ENCODE assay signal across 24 cellular contexts in the genomic region with DNA sequence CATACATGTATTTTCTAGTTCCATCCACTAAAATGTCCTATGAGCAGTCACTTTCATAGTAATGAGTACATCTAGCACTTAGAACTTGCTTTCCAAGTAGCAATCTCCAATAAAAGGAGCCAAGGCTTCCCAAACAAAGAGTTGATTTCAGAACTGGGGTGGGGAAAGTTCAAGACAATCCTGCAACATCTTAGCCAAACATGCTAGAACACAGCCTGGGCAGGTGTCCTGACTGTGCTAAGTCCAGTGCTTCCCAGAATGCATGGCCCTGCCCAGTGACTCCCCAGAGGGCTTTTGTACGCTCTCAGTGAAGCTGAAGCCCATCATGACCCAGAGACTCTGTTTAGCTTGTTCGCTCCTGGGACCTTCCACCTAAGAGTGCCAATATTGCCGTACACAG.
DNase-seq lines count a peak whose midpoint lies in the region; ATAC-seq, FAIRE-seq and TF ChIP-seq lines count a peak whose summit lies in the region.
"Had no signal": no experiment of that assay in that cellular context is flagged by ENCODE, and none has a peak within 500 bp of the region (broad histone marks: within the 10 kb centered on the region; RNA-seq: fewer than 3 reads in every experiment).

No MANE protein-coding gene starts in this region.

- no peak for TF ChIP-seq POLR2A in gastroesophageal sphincter (IDR thresholded peaks at IDR 0.05)

- FAIRE-seq in bronchial epithelial cell (lab: Jason Lieb, UNC): peak; percentile 89
- FAIRE-seq: A549, D721Med, GM12878 had no signal

- no peak overlapping the region for H3K27ac Mint-ChIP-seq in CD8-positive, alpha-beta memory T cell
- H3K27ac Mint-ChIP-seq: B cell; CD4-positive, CD25-positive, alpha-beta regulatory T cell; CD8-positive, alpha-beta T cell; GM23338; H9 had no signal

- CTCF ChIA-PET in CD8-positive, alpha-beta memory T cell (lab: Charles Lee): interaction anchor here (1.2 kb wide), 1 partner anchor 83 kb away, joined by 3 read pairs; no protein-coding TSS in a partner anchor

- no peak for TF ChIP-seq CTCF in LNCaP clone FGC (IDR thresholded peaks at IDR 0.05; ENCODE audit: control insufficient read depth, extremely low read depth, insufficient read depth)
- no peak for TF ChIP-seq CTCF in bronchial epithelial cell (IDR thresholded peaks at IDR 0.05; ENCODE audit: insufficient read depth, low read length, severe bottlenecking)
- TF ChIP-seq CTCF in gastroesophageal sphincter (IDR thresholded peaks at IDR 0.05): no peak

- peak overlapping the region; percentile 5 for H3K27ac ChIP-seq in thymus (ENCODE audit: low read depth)
- no peak overlapping the region for H3K27ac ChIP-seq in CD8-positive, alpha-beta memory T cell (ENCODE audit: low read depth, low read length)
- no peak overlapping the region for H3K27ac ChIP-seq in gastroesophageal sphincter
- H3K27ac ChIP-seq: A549, BLaER1, C4-2B had no signal

- ATAC-seq in esophagus mucosa (peak; percentile 75), gastroesophageal sphincter (no peak)
- ATAC-seq: A549; CD8-positive, alpha-beta T cell; GM12878; GM23338; HCT116 had no signal

- POLR2A ChIA-PET in CD8-positive, alpha-beta memory T cell (lab: Charles Lee): no interaction called here

- H3K9me3 Mint-ChIP-seq in CD8-positive, alpha-beta memory T cell: no peaks in the 10 kb centered on the region
- H3K9me3 Mint-ChIP-seq: CD8-positive, alpha-beta T cell; GM23338; H9 had no signal

- no peak overlapping the region for H3K4me3 Mint-ChIP-seq in CD8-positive, alpha-beta memory T cell
- H3K4me3 Mint-ChIP-seq: B cell; CD4-positive, CD25-positive, alpha-beta regulatory T cell; CD8-positive, alpha-beta T cell; GM23338; H9 had no signal

- 93% methylated on average over 3 of the region's 3 CpGs for WGBS in thymus
- WGBS in gastroesophageal sphincter (ENCODE audit: low coverage in 1 of 2), 2 donors: 81% methylated on average over 3 of the region's 3 CpGs; no CpG with 5 or more reads in 1 of the 2 donors

- H3K4me3 ChIP-seq in LNCaP clone FGC (ENCODE audit: low read depth, low read length): no peak overlapping the region
- H3K4me3 ChIP-seq in bronchial epithelial cell (ENCODE audit: low read depth, low read length): no peak overlapping the region
- no peak overlapping the region for H3K4me3 ChIP-seq in thymus (ENCODE audit: low read length)
- H3K4me3 ChIP-seq in CD8-positive, alpha-beta memory T cell (ENCODE audit: low read length): no peak overlapping the region
- H3K4me3 ChIP-seq in gastroesophageal sphincter: no peak overlapping the region
- H3K4me3 ChIP-seq: A549, BLaER1, GM12878, GM23338 had no signal

- no peak for TF ChIP-seq EP300 in gastroesophageal sphincter (IDR thresholded peaks at IDR 0.05)

- H3K36me3 ChIP-seq in bronchial epithelial cell (ENCODE audit: control insufficient read depth, insufficient read depth, low read length): no peaks in the 10 kb centered on the region
- H3K36me3 ChIP-seq in thymus (ENCODE audit: control insufficient read depth, insufficient read depth): no peaks in the 10 kb centered on the region
- no peaks in the 10 kb centered on the region for H3K36me3 ChIP-seq in CD8-positive, alpha-beta memory T cell (ENCODE audit: insufficient read depth, low read length)
- H3K36me3 ChIP-seq in gastroesophageal sphincter: no peaks in the 10 kb centered on the region
- H3K36me3 ChIP-seq: BLaER1 had no signal

- H3K36me3 Mint-ChIP-seq in CD8-positive, alpha-beta memory T cell: peaks cover 0 to 2% (median 0%) of the 10 kb centered on the region in 3 donors
- H3K36me3 Mint-ChIP-seq: CD8-positive, alpha-beta T cell had no signal

- H3K4me1 ChIP-seq in thymus (ENCODE audit: control insufficient read depth, insufficient read depth, low read length): no peaks in the 10 kb centered on the region
- H3K4me1 ChIP-seq in CD8-positive, alpha-beta memory T cell (ENCODE audit: insufficient read depth, low read length): no peaks in the 10 kb centered on the region
- H3K4me1 ChIP-seq in gastroesophageal sphincter: no peaks in the 10 kb centered on the region
- H3K4me1 ChIP-seq: A549, BLaER1 had no signal

- peaks cover 0 to 3% (median 0%) of the 10 kb centered on the region in 3 donors for H3K4me1 Mint-ChIP-seq in CD8-positive, alpha-beta memory T cell
- H3K4me1 Mint-ChIP-seq: B cell, GM23338, H9 had no signal

- H3K9me3 ChIP-seq in thymus (ENCODE audit: control insufficient read depth) (no peaks in the 10 kb centered on the region), gastroesophageal sphincter (no peaks in the 10 kb centered on the region)
- no peaks in the 10 kb centered on the region for H3K9me3 ChIP-seq in CD8-positive, alpha-beta memory T cell (ENCODE audit: low read length)
- H3K9me3 ChIP-seq: A549, BLaER1 had no signal

- DNase-seq in LNCaP clone FGC (ENCODE audit: low read depth) (peak; percentile 70), bronchial epithelial cell (ENCODE audit: low read depth) (peak; percentile 51)
- DNase-seq in CD8-positive, alpha-beta memory T cell: no peak
- no peak for DNase-seq in stimulated activated naive CD4-positive, alpha-beta T cell (lab: John Stamatoyannopoulos, UW)
- DNase-seq: 8988T; ACHN; CD4-positive, CD25-positive, alpha-beta regulatory T cell; CD8-positive, alpha-beta T cell; DMS 273 treated with DMSO at 0.1 percent for 48 hours; DMS79; EL; GDM1; H9 had no signal

- peaks cover 0 to 4% of the 10 kb centered on the region in 2 donors for H3K27me3 Mint-ChIP-seq in CD8-positive, alpha-beta memory T cell

- H3K27me3 ChIP-seq in bronchial epithelial cell (ENCODE audit: control insufficient read depth, insufficient read depth, low read length) (no peaks in the 10 kb centered on the region), thymus (ENCODE audit: control insufficient read depth, insufficient read depth) (no peaks in the 10 kb centered on the region), gastroesophageal sphincter (no peaks in the 10 kb centered on the region)
- no peaks in the 10 kb centered on the region for H3K27me3 ChIP-seq in CD8-positive, alpha-beta memory T cell (ENCODE audit: insufficient read depth, low read length, poor library complexity, severe bottlenecking)
- H3K27me3 ChIP-seq: BLaER1 had no signal

Comparison
In these comparisons a context has a peak if more than half of its experiments do, and no peak if none do; other contexts are left out.
1. DNase-seq: peak in LNCaP clone FGC (single experiment) and bronchial epithelial cell (single experiment); none in CD8-positive, alpha-beta memory T cell (0 of 5) and stimulated activated naive CD4-positive, alpha-beta T cell (0 of 6).